In genomic region chr7:135558337-135558767, GRCh38 we compare ENCODE assay signal across 8 cellular contexts. TPM values are rescaled to one million over a fixed set of nuclear protein-coding genes. Genes with fewer than 3 reads are reported as not detected.
DNase-seq lines count a peak whose midpoint lies in the region; ATAC-seq lines count a peak whose summit lies in the region.

No MANE protein-coding gene starts in this region.

- peak; percentile 67 for ATAC-seq in GM19455 (IDR thresholded peaks at IDR 0.05; ENCODE audit: unreplicated experiment)
- peak; percentile 45 for ATAC-seq in HG03575 (IDR thresholded peaks at IDR 0.05; ENCODE audit: extremely low read depth, insufficient number of reproducible peaks, low FRiP score, unreplicated experiment)

- H3K4me3 ChIP-seq in endocrine pancreas (ENCODE audit: control insufficient read depth, insufficient read depth, low read length) (peak overlapping the region; percentile 97), mononuclear cell (ENCODE audit: low read length) (peak overlapping the region; percentile 81)

- no peaks in the 10 kb centered on the region for H3K9me3 ChIP-seq in endocrine pancreas (ENCODE audit: control insufficient read depth, low read length)
- H3K9me3 ChIP-seq in mononuclear cell (ENCODE audit: low read depth, low read length) = no peaks in the 10 kb centered on the region

- peak overlapping the region; percentile 99 for H3K9ac ChIP-seq in endocrine pancreas (ENCODE audit: control insufficient read depth, insufficient read depth, low read length)

- H3K27me3 ChIP-seq in endocrine pancreas (ENCODE audit: control insufficient read depth, insufficient read depth, low read length) (no peaks in the 10 kb centered on the region), mononuclear cell (ENCODE audit: insufficient read depth, low read length) (no peaks in the 10 kb centered on the region)

- DNase-seq in COLO668 (lab: John Stamatoyannopoulos, UW; ENCODE audit: unreplicated experiment) (peak; percentile 61), NCI-H774 (lab: John Stamatoyannopoulos, UW) (peak; percentile 27)
- DNase-seq in activated CD8-positive, alpha-beta memory T cell treated with anti-CD3 and anti-CD28 coated beads for 24 hours = peak; percentile 79
- peak; percentile 10 for DNase-seq in stimulated activated CD8-positive, alpha-beta memory T cell treated with anti-CD3 and anti-CD28 coated beads, Interleukin-4, amount 100 ng/mL, for 24 hours (ENCODE audit: low read depth)

- peaks cover 5% of the 10 kb centered on the region for H3K4me1 ChIP-seq in endocrine pancreas (ENCODE audit: control insufficient read depth, insufficient read depth, low read length)
- peaks cover 12% of the 10 kb centered on the region for H3K4me1 ChIP-seq in mononuclear cell (ENCODE audit: insufficient read depth, low read length)

- H3K36me3 ChIP-seq in endocrine pancreas (ENCODE audit: control insufficient read depth, insufficient read depth, low read length) = no peaks in the 10 kb centered on the region

RNA-seq across cellular contexts. Expression of gene NUP205, which starts 0.6 kb away (rescaled TPM):
- 42.4 TPM for total RNA-seq in mononuclear cell

RNA-seq across cellular contexts. Expression of gene CNOT4, which starts 48.5 kb away (rescaled TPM):
- 19.8 TPM for total RNA-seq in mononuclear cell

Comparison
In these comparisons a context has a peak if more than half of its experiments do, and no peak if none do; other contexts are left out.
1. Peak in every context shown above with its lines: DNase-seq, ATAC-seq and H3K4me3 ChIP-seq.
2. DNase-seq: peak in every context shown above with its lines; median percentile 79 in activated CD8-positive, alpha-beta memory T cell treated with anti-CD3 and anti-CD28 coated beads for 24 hours; 61 in COLO668; 27 in NCI-H774; 10 in stimulated activated CD8-positive, alpha-beta memory T cell treated with anti-CD3 and anti-CD28 coated beads, Interleukin-4, amount 100 ng/mL, for 24 hours.